9 cellular contexts compared by ENCODE assay signal in the genomic region with DNA sequence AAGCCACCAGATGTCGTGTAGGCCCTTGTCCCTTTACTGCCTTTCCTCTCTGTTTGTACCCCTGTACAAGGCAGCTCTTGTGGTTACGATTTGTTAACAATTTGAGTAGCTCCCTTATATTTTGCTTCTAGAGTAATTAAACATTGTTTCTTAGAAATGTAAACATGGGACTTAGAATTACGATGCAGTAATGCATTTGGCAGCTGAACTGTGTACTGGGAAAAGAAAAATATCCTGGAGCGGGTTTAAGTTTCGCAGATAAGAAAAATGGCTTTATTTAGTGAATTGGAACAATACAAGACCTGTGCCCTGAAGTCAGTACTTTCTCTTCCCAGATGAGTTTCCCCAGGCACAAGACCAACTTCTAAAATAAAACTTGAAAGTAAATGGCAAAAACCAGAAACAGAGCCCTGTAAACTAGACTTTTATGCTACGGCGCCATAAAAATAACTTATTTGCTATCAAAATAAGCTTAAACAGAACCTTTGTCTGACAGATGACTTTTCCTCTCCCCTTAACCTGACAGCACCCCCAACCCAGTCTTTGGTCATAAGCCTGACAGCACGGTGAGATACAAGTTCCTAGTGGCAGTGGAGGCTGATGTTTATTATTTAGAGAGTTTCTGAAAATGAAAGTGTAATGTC.
DNase-seq lines count a peak whose midpoint lies in the region; ATAC-seq and TF ChIP-seq lines count a peak whose summit lies in the region.
"Had no signal": no experiment of that assay in that cellular context is flagged by ENCODE, and none has a peak within 500 bp of the region (broad histone marks: within the 10 kb centered on the region; RNA-seq: fewer than 3 reads in every experiment).

No MANE protein-coding gene starts in this region.

- H3K4me2 ChIP-seq in hepatocyte, result peak overlapping the region; percentile 68

- intact Hi-C loops in ascending aorta (cut with DNase I), result no loop called here
- intact Hi-C loops in posterior vena cava (cut with DNase I), result no loop called here

- H2AFZ ChIP-seq in hepatocyte, result peak overlapping the region; percentile 21

- ATAC-seq in GM21367 (IDR thresholded peaks at IDR 0.05; ENCODE audit: unreplicated experiment), result no peak
- no peak for ATAC-seq in GM21529 (IDR thresholded peaks at IDR 0.05; ENCODE audit: unreplicated experiment)
- ATAC-seq in HG03175 (IDR thresholded peaks at IDR 0.05; ENCODE audit: unreplicated experiment), result no peak

- no peaks in the 10 kb centered on the region for H3K9me2 ChIP-seq in hepatocyte (replicated peaks; ENCODE audit: insufficient read depth)

- peaks cover 86% of the 10 kb centered on the region for H3K79me2 ChIP-seq in hepatocyte

- H3K9me3 ChIP-seq in ascending aorta, result no peaks in the 10 kb centered on the region
- no peaks in the 10 kb centered on the region for H3K9me3 ChIP-seq in hepatocyte (ENCODE audit: low read depth)

- H3K36me3 ChIP-seq in ascending aorta, result no peaks in the 10 kb centered on the region
- no peaks in the 10 kb centered on the region for H3K36me3 ChIP-seq in hepatocyte (replicated peaks; ENCODE audit: insufficient read depth, low read depth)

- peaks cover 3 to 24% of the 10 kb centered on the region in 2 donors for H3K4me1 ChIP-seq in ascending aorta
- peaks cover 39% of the 10 kb centered on the region for H3K4me1 ChIP-seq in hepatocyte (ENCODE audit: insufficient read depth)

- TF ChIP-seq CTCF in ascending aorta (IDR thresholded peaks at IDR 0.05), result no peak
- TF ChIP-seq CTCF in hepatocyte (IDR thresholded peaks at IDR 0.05; ENCODE audit: poor library complexity), result no peak

- WGBS in hepatocyte (ENCODE audit: low lambda C conversion rate, missing lambda C conversion rate), result 23% methylated on average over 8 of the region's 8 CpGs

- DNase-seq in DMS153 treated with DMSO at 0.1 percent for 48 hours (lab: John Stamatoyannopoulos, UW; ENCODE audit: unreplicated experiment), result peak; percentile 57
- DNase-seq in ascending aorta (ENCODE audit: low spot score in 2 of 2), result no peak
- DNase-seq in hepatocyte (ENCODE audit: low spot score), result peak; percentile 20
- no peak for DNase-seq in posterior vena cava (ENCODE audit: low spot score)
- DNase-seq: activated CD4-positive, alpha-beta T cell treated with anti-CD3 and anti-CD28 coated beads for 1 hour had no signal

- H3K4me3 ChIP-seq in ascending aorta (peak overlapping the region; percentile 19 to 30), hepatocyte (no peak overlapping the region), skin epidermis (peak overlapping the region in 1 of 7 experiments; percentile 5)

- peaks cover under 1% of the 10 kb centered on the region for H4K20me1 ChIP-seq in hepatocyte (ENCODE audit: insufficient read depth, poor library complexity, severe bottlenecking)

- H3K27me3 ChIP-seq in ascending aorta (no peaks in the 10 kb centered on the region), hepatocyte (no peaks in the 10 kb centered on the region)

- peak overlapping the region; percentile 79 for H3K27ac ChIP-seq in ascending aorta
- peak overlapping the region; percentile 70 for H3K27ac ChIP-seq in hepatocyte
- H3K27ac ChIP-seq in skin epidermis, result peak overlapping the region in 15 of 21 experiments; percentile 1 to 72 (median 48)

Comparison
In these comparisons a context has a peak if more than half of its experiments do, and no peak if none do; other contexts are left out.
1. DNase-seq: peak in DMS153 treated with DMSO at 0.1 percent for 48 hours (single experiment) and hepatocyte (single experiment); none in ascending aorta (0 of 2) and posterior vena cava (single experiment).
2. Peak in every context shown above with its lines, with median percentiles within 50 percentile points of each other: H3K27ac ChIP-seq.